11 cellular contexts compared by ENCODE assay signal in genomic region chr11:124329787-124330478, GRCh38. TPM values are rescaled to one million over a fixed set of nuclear protein-coding genes. Genes with fewer than 3 reads are reported as not detected.
DNase-seq lines count a peak whose midpoint lies in the region; ATAC-seq, FAIRE-seq and TF ChIP-seq lines count a peak whose summit lies in the region.
"Had no signal": no experiment of that assay in that cellular context is flagged by ENCODE, and none has a peak within 500 bp of the region (broad histone marks: within the 10 kb centered on the region; RNA-seq: fewer than 3 reads in every experiment).

No MANE protein-coding gene starts in this region.

- DNase-seq in NCI-H1105 treated with DMSO at 0.1 percent for 48 hours (lab: John Stamatoyannopoulos, UW), result peak; percentile 30
- DNase-seq in germinal center (ENCODE audit: low spot score), result peak; percentile 10
- DNase-seq in HT-29 (ENCODE audit: low spot score), result no peak
- DNase-seq in T-helper 1 cell, result no peak
- DNase-seq in H54 (ENCODE audit: insufficient read length, low spot score), result no peak
- no peak for DNase-seq in NCI-H2029 treated with DMSO at 0.1 percent for 48 hours (lab: John Stamatoyannopoulos, UW)

- FAIRE-seq in H54 (lab: Jason Lieb, UNC), result no peak

- ATAC-seq in GM18517 (IDR thresholded peaks at IDR 0.05; ENCODE audit: unreplicated experiment) (peak; percentile 99), HG02678 (IDR thresholded peaks at IDR 0.05; ENCODE audit: unreplicated experiment) (peak; percentile 93)

- no peak for TF ChIP-seq POLR2A in H54 (IDR thresholded peaks at IDR 0.05; ENCODE audit: low read depth, low read length)

RNA-seq across cellular contexts. Expression of gene OR8D2, which starts 9.9 kb away (rescaled TPM):
- total RNA-seq in HT-29 (2014; rRNA removed; shearing (Covaris generic)), result not detected in 2 replicates
- total RNA-seq: prostate gland, SJSA1, subcutaneous adipose tissue had no signal

RNA-seq across cellular contexts. Expression of gene OR8D1, which starts 16.2 kb away (rescaled TPM):
- not detected in 2 replicates for total RNA-seq in HT-29 (2014; rRNA removed; shearing (Covaris generic))
- total RNA-seq: prostate gland, SJSA1, subcutaneous adipose tissue had no signal

RNA-seq across cellular contexts. Expression of gene OR8B2, which starts 54.4 kb away (rescaled TPM):
- not detected in 2 replicates for total RNA-seq in HT-29 (2014; rRNA removed; shearing (Covaris generic))
- total RNA-seq: prostate gland, SJSA1, subcutaneous adipose tissue had no signal

Comparison
In these comparisons a context has a peak if more than half of its experiments do, and no peak if none do; other contexts are left out.
1. DNase-seq: peak in NCI-H1105 treated with DMSO at 0.1 percent for 48 hours (single experiment) and germinal center (single experiment); none in HT-29 (single experiment), T-helper 1 cell (0 of 5), H54 (single experiment) and NCI-H2029 treated with DMSO at 0.1 percent for 48 hours (single experiment).